15 cellular contexts compared by ENCODE assay signal in genomic region chr2:128302011-128302743, GRCh38. TPM values are rescaled to one million over a fixed set of nuclear protein-coding genes. Genes with fewer than 3 reads are reported as not detected.
DNase-seq lines count a peak whose midpoint lies in the region; ATAC-seq, FAIRE-seq and TF ChIP-seq lines count a peak whose summit lies in the region.
"Had no signal": no experiment of that assay in that cellular context is flagged by ENCODE, and none has a peak within 500 bp of the region (broad histone marks: within the 10 kb centered on the region; RNA-seq: fewer than 3 reads in every experiment).

No MANE protein-coding gene starts in this region.

- in situ Hi-C loops in HAP-1 (cut with MboI; ENCODE audit: low sequenced_read_pairs) = no loop called here

- peaks cover 66% of the 10 kb centered on the region for H3K79me1 ChIP-seq in H1 (ENCODE audit: low read depth, low read length)

- H4K91ac ChIP-seq in H1 (replicated peaks; ENCODE audit: insufficient read length, low read length) = no peak overlapping the region

- H3K4me3 Mint-ChIP-seq in osteocyte (ENCODE audit: unreplicated experiment) = no peak overlapping the region
- H3K4me3 Mint-ChIP-seq in naive thymus-derived CD4-positive, alpha-beta T cell = no peak overlapping the region
- H3K4me3 Mint-ChIP-seq: natural killer cell treated with Interleukin-12 subunit alpha and Interleukin-12 subunit beta and Interleukin-15 and Interleukin-18, amount 100 ng/mL, for 72 hours had no signal

- no peak overlapping the region for H3K27ac ChIP-seq in H1 (ENCODE audit: low read depth, low read length)
- H3K27ac ChIP-seq in naive thymus-derived CD4-positive, alpha-beta T cell (ENCODE audit: low read depth, low read length) = no peak overlapping the region
- H3K27ac ChIP-seq: foreskin keratinocyte, uterus had no signal

- 88% methylated on average over 8 of the region's 8 CpGs; no CpG with 5 or more reads in 1 of the 2 experiments for WGBS in H1 (ENCODE audit: extremely low coverage in 1 of 2, insufficient coverage in 1 of 2, insufficient read length in 1 of 2, insufficient replicate concordance in 2 of 2, low coverage in 1 of 2, low lambda C conversion rate in 2 of 2, missing lambda C conversion rate in 1 of 2), 2 experiments

- H3K56ac ChIP-seq in H1 (replicated peaks; ENCODE audit: insufficient read length, low read depth, low read length) = no peak overlapping the region

- POLR2A ChIA-PET in H1 (lab: Charles Lee; ENCODE audit: partially characterized antibody) = interaction anchor here (1.7 kb wide), 1 partner anchor 15 kb away, joined by 5 read pairs; no protein-coding TSS in a partner anchor
- POLR2A ChIA-PET in naive thymus-derived CD4-positive, alpha-beta T cell (lab: Charles Lee) = no interaction called here

- peaks cover 72% of the 10 kb centered on the region for H3K4me1 Mint-ChIP-seq in osteocyte (ENCODE audit: unreplicated experiment)
- peaks cover 0 to 21% (median 9%) of the 10 kb centered on the region in 7 donors for H3K4me1 Mint-ChIP-seq in naive thymus-derived CD4-positive, alpha-beta T cell

- TF ChIP-seq POLR2A in H1 (IDR thresholded peaks at IDR 0.05; ENCODE audit: control extremely low read depth in 1 of 2, low read depth in 2 of 2, low read length in 2 of 2) = no peak

- no peak overlapping the region for H4K5ac ChIP-seq in H1 (ENCODE audit: insufficient read length, low read depth, low read length)

- CTCF ChIA-PET in H1 (lab: Charles Lee; ENCODE audit: partially characterized antibody) = interaction anchor here (0.8 to 1.6 kb wide), 7 partner anchors 13 to 66 kb away, joined by 3 to 5 read pairs (median 3); no protein-coding TSS in a partner anchor
- CTCF ChIA-PET in naive thymus-derived CD4-positive, alpha-beta T cell (lab: Charles Lee) = no interaction called here

- no peak for TF ChIP-seq CTCF in H1 (IDR thresholded peaks at IDR 0.05; ENCODE audit: control extremely low read depth in 1 of 3, insufficient read depth in 1 of 3, low read depth in 1 of 3, low read length in 3 of 3)
- no peak for TF ChIP-seq CTCF in osteocyte (IDR thresholded peaks at IDR 0.05)

- peaks cover 64 to 75% of the 10 kb centered on the region in 2 experiments for H4K20me1 ChIP-seq in H1 (replicated peaks in 1 of 2; ENCODE audit: control insufficient read depth in 1 of 2, insufficient read depth in 2 of 2, low read length in 2 of 2)

- H3K4me1 ChIP-seq in NT2/D1 (ENCODE audit: insufficient read depth, insufficient read length) (peaks cover 50% of the 10 kb centered on the region), H1 (replicated peaks in 1 of 4; ENCODE audit: control insufficient read depth in 3 of 4, insufficient read depth in 4 of 4, low read length in 3 of 4) (peaks cover 0 to 44% (median 23%) of the 10 kb centered on the region in 4 experiments; a peak in 6 of 7 replicates), HAP-1 (peaks cover 12% of the 10 kb centered on the region)
- no peaks in the 10 kb centered on the region for H3K4me1 ChIP-seq in naive thymus-derived CD4-positive, alpha-beta T cell (ENCODE audit: control insufficient read depth in 2 of 2, insufficient read depth in 2 of 2, low read length in 2 of 2)

- H2BK15ac ChIP-seq in H1 (ENCODE audit: low read length) = no peak overlapping the region

- DNase-seq in A172 (ENCODE audit: low spot score) = peak; percentile 16
- DNase-seq in NT2/D1 (ENCODE audit: low read depth, low spot score) = no peak
- DNase-seq in H1 (ENCODE audit: low read depth in 1 of 2, low spot score in 2 of 2) = no peak
- DNase-seq in osteocyte (ENCODE audit: extremely low spot score, unreplicated experiment) = no peak
- DNase-seq in amygdala (lab: John Stamatoyannopoulos, UW) = no peak
- no peak for DNase-seq in naive thymus-derived CD4-positive, alpha-beta T cell
- DNase-seq in HAP-1 (ENCODE audit: low spot score in 2 of 2) = no peak
- DNase-seq in stimulated activated CD4-positive, alpha-beta T cell treated with anti-CD3 and anti-CD28 coated beads, Interleukin-4, amount 100 ng/mL, for 1 hour = no peak
- DNase-seq: activated naive CD4-positive, alpha-beta T cell treated with anti-CD3 and anti-CD28 coated beads, Interleukin-2, amount 50 U/mL, for 16 hours; NCI-H1436; stimulated activated CD4-positive, alpha-beta T cell treated with anti-CD3 and anti-CD28 coated beads, Interleukin-12 subunit alpha, Interleukin-12 subunit beta, amount 100 ng/mL, for 4 hours; uterus had no signal

- TF ChIP-seq EP300 in H1 (IDR thresholded peaks at IDR 0.05; ENCODE audit: borderline replicate concordance in 1 of 2, low read depth in 2 of 2, low read length in 2 of 2) = no peak

- H3K36me3 Mint-ChIP-seq in osteocyte (ENCODE audit: unreplicated experiment) = peaks cover 2% of the 10 kb centered on the region
- peaks cover 0 to 8% (median 5%) of the 10 kb centered on the region in 5 donors for H3K36me3 Mint-ChIP-seq in naive thymus-derived CD4-positive, alpha-beta T cell
- H3K36me3 Mint-ChIP-seq: natural killer cell treated with Interleukin-12 subunit alpha and Interleukin-12 subunit beta and Interleukin-15 and Interleukin-18, amount 100 ng/mL, for 72 hours had no signal

- H3K27me3 ChIP-seq in NT2/D1 (ENCODE audit: insufficient read depth, insufficient read length) (no peaks in the 10 kb centered on the region), H1 (replicated peaks in 1 of 4; ENCODE audit: control insufficient read depth in 3 of 4, extremely low read depth in 1 of 4, insufficient read depth in 3 of 4, low read length in 3 of 4) (no peaks in the 10 kb centered on the region), HAP-1 (ENCODE audit: low read depth) (no peaks in the 10 kb centered on the region)
- H3K27me3 ChIP-seq in naive thymus-derived CD4-positive, alpha-beta T cell (ENCODE audit: control insufficient read depth in 2 of 2, insufficient read depth in 2 of 2, low read length in 2 of 2) = no peaks in the 10 kb centered on the region
- H3K27me3 ChIP-seq: foreskin keratinocyte, uterus had no signal

- H3K36me3 ChIP-seq in NT2/D1 (ENCODE audit: insufficient read depth, insufficient read length, low read length) (peaks cover 83% of the 10 kb centered on the region), H1 (ENCODE audit: control insufficient read depth in 2 of 4, insufficient read depth in 4 of 4, low read length in 3 of 4) (no peaks in the 10 kb centered on the region; a peak in 1 of 8 replicates), HAP-1 (replicated peaks) (no peaks in the 10 kb centered on the region)
- no peaks in the 10 kb centered on the region for H3K36me3 ChIP-seq in naive thymus-derived CD4-positive, alpha-beta T cell (ENCODE audit: control insufficient read depth in 2 of 3, insufficient read depth in 3 of 3, low read length in 3 of 3)
- H3K36me3 ChIP-seq: uterus had no signal

- peak overlapping the region; percentile 36 for H3K9ac ChIP-seq in NT2/D1 (ENCODE audit: insufficient read length, low read depth)
- H3K9ac ChIP-seq in H1 (replicated peaks in 1 of 4; ENCODE audit: extremely low read depth in 1 of 4, low read depth in 3 of 4, low read length in 3 of 4) = no peak overlapping the region

- no peak overlapping the region for H2BK12ac ChIP-seq in H1 (ENCODE audit: low read depth, low read length)

- H3K4ac ChIP-seq in H1 (replicated peaks; ENCODE audit: insufficient read length, low read depth, low read length) = peak overlapping the region; percentile 22

- peak overlapping the region; percentile 92 for H3K27ac Mint-ChIP-seq in osteocyte (ENCODE audit: unreplicated experiment)
- H3K27ac Mint-ChIP-seq in naive thymus-derived CD4-positive, alpha-beta T cell = no peak overlapping the region
- H3K27ac Mint-ChIP-seq: natural killer cell treated with Interleukin-12 subunit alpha and Interleukin-12 subunit beta and Interleukin-15 and Interleukin-18, amount 100 ng/mL, for 72 hours had no signal

- H3K18ac ChIP-seq in H1 (ENCODE audit: extremely low read depth, low read length) = no peak overlapping the region

- no peak overlapping the region for H3K14ac ChIP-seq in H1 (ENCODE audit: insufficient read length)

- no peak for TF ChIP-seq RAD21 in H1 (IDR thresholded peaks at IDR 0.05 in 1 of 2, conservative IDR thresholded peaks at IDR 0.05 in 1 of 2; ENCODE audit: low read depth in 2 of 2, low read length in 2 of 2)

- H3K27me3 Mint-ChIP-seq in osteocyte (ENCODE audit: unreplicated experiment) = no peaks in the 10 kb centered on the region
- no peaks in the 10 kb centered on the region for H3K27me3 Mint-ChIP-seq in naive thymus-derived CD4-positive, alpha-beta T cell
- H3K27me3 Mint-ChIP-seq: natural killer cell treated with Interleukin-12 subunit alpha and Interleukin-12 subunit beta and Interleukin-15 and Interleukin-18, amount 100 ng/mL, for 72 hours had no signal

- no peak overlapping the region for H2BK120ac ChIP-seq in H1 (replicated peaks; ENCODE audit: low read depth, low read length)

- no peak overlapping the region for H2BK5ac ChIP-seq in H1 (ENCODE audit: low read depth, low read length)

- H2AK5ac ChIP-seq in H1 (ENCODE audit: low read depth, low read length) = no peak overlapping the region

- no peak for FAIRE-seq in H1 (lab: Jason Lieb, UNC)
- FAIRE-seq: colon had no signal

- H3K9me3 Mint-ChIP-seq in osteocyte (ENCODE audit: unreplicated experiment) = no peaks in the 10 kb centered on the region
- H3K9me3 Mint-ChIP-seq in naive thymus-derived CD4-positive, alpha-beta T cell = peaks cover 0 to 5% (median 0%) of the 10 kb centered on the region in 11 donors

- H2BK20ac ChIP-seq in H1 (ENCODE audit: low read length) = no peak overlapping the region

- H3K79me2 ChIP-seq in H1 (ENCODE audit: control insufficient read depth in 1 of 2, insufficient read depth in 2 of 2, low read length in 2 of 2) = peaks cover 16 to 100% of the 10 kb centered on the region in 2 experiments

- intact Hi-C loops in naive thymus-derived CD4-positive, alpha-beta T cell (cut with micrococcal nuclease) = no loop called here

- no peak overlapping the region for H3K4me2 ChIP-seq in H1 (ENCODE audit: insufficient read depth in 1 of 2, low read depth in 2 of 2, low read length in 2 of 2)

- H3K23me2 ChIP-seq in H1 (ENCODE audit: low read depth, low read length) = no peaks in the 10 kb centered on the region

- no peak overlapping the region for H2AFZ ChIP-seq in H1 (ENCODE audit: low read length)

- H3K4me3 ChIP-seq in NT2/D1 (ENCODE audit: insufficient read length, low read depth) (no peak overlapping the region), H1 (ENCODE audit: extremely low read depth in 1 of 4, insufficient read depth in 2 of 4, low read depth in 3 of 4, low read length in 4 of 4) (no peak overlapping the region), HAP-1 (no peak overlapping the region)
- H3K4me3 ChIP-seq in naive thymus-derived CD4-positive, alpha-beta T cell (ENCODE audit: low read length) = no peak overlapping the region
- H3K4me3 ChIP-seq: uterus had no signal

- H4K8ac ChIP-seq in H1 (ENCODE audit: extremely low read depth, insufficient read depth, low read length) = no peak overlapping the region; the same call in 1 of the 2 replicates

- no peaks in the 10 kb centered on the region for H3K9me3 ChIP-seq in NT2/D1 (ENCODE audit: insufficient read depth, low read length)
- no peaks in the 10 kb centered on the region for H3K9me3 ChIP-seq in H1 (ENCODE audit: insufficient read depth in 2 of 2, low read depth in 1 of 2, low read length in 1 of 2)
- no peaks in the 10 kb centered on the region for H3K9me3 ChIP-seq in naive thymus-derived CD4-positive, alpha-beta T cell (ENCODE audit: control insufficient read depth in 2 of 3, low read length in 3 of 3)
- H3K9me3 ChIP-seq in HAP-1 = no peaks in the 10 kb centered on the region
- H3K9me3 ChIP-seq: uterus had no signal

- H3K23ac ChIP-seq in H1 (ENCODE audit: insufficient read length) = no peak overlapping the region

- ATAC-seq in naive thymus-derived CD4-positive, alpha-beta T cell = no peak

RNA-seq across cellular contexts. Expression of gene HS6ST1, which starts 16.5 kb away (rescaled TPM):
- 33.7 and 45.8 TPM in 2 replicates for total RNA-seq in A172 (2014; rRNA removed; shearing (Covaris generic))
- 72.8 and 74.6 TPM in 2 replicates for total RNA-seq in H1 (2021; fragmentation: NEBNext Ultra II Directional; extraction: Animal tissue kit (Norgen Biotek cat#: 25700))
- polyA plus RNA-seq in H1 (2011; rRNA removed) = 37.4 and 61.3 TPM in 2 replicates
- 37.9 TPM for polyA plus RNA-seq in H1 (2011; cell fraction: cytosol; rRNA removed)
- polyA plus RNA-seq in H1 (2011; cell fraction: nucleus; rRNA removed) = 51.0 TPM
- polyA plus RNA-seq in H1 (2012, experiment 1 of 2) = 44.2 to 60.1 TPM (median 56.3 TPM) in 4 replicates
- 57.3 TPM for polyA plus RNA-seq in H1 (2012, experiment 2 of 2)
- 41.0 TPM for polyA plus RNA-seq in H1 (2013, experiment 1 of 2)
- 45.1 TPM for polyA plus RNA-seq in H1 (2013, experiment 2 of 2)
- 26.9 and 34.9 TPM in 2 replicates for polyA minus RNA-seq in H1 (2011; rRNA and poly(A)+ RNA removed)
- 49.1 TPM for polyA minus RNA-seq in H1 (2011; cell fraction: cytosol; rRNA and poly(A)+ RNA removed)
- 74.6 TPM for polyA minus RNA-seq in H1 (2011; cell fraction: nucleus; rRNA and poly(A)+ RNA removed)
- total RNA-seq in osteocyte = 42.6 and 43.0 TPM in 2 replicates
- total RNA-seq in naive thymus-derived CD4-positive, alpha-beta T cell = 10 to 100 TPM; 10.3 to 14.3 (median 13.1) TPM
- polyA plus RNA-seq in naive thymus-derived CD4-positive, alpha-beta T cell = 1 to 10 TPM; 1.6 to 4.3 TPM
